In the genomic region with DNA sequence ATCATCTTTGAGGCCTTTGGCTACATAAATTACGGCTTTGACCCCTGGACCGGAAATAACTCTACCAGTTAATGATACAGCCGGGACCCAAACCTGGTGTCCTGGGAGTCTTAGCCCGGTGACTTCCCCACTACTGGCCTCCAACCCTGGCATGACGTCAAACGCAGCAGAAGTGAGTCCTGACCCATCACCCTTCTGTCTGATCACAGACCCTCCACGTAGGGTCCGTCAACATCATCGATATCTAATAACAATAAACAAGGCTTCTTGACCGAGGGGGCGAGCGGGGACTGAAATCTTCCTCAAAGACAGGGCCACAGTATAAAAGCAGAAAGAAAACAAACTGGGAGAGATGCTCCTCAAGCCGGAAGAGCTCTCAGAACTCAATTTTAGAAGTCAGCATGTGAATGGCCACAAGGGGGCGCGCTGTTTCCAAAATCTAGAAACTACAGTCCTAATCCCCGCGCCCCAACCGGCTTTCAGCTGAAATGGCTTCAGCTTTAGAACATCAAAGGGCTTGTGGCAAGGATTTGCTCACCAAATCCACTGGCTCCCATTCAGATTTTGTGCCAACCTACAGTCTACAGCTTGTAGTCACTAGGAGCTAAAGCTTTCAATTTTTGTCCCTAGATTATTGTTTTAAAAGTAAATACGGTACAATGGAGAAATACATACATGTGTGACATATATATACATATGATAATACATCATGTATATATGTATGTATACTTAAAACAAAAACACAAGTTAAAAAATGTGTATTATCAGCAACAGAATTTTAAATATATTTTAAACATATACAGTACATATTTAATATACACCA, we compare ENCODE assay signal across 1 cellular context.
TF ChIP-seq lines count a peak whose summit lies in the region.

No MANE protein-coding gene starts in this region.

TF ChIP-seq in HEK293, 187 proteins besides CTCF, POLR2A, EP300 and RAD21 (continued from another document):
- TF ChIP-seq, protein P1, sequence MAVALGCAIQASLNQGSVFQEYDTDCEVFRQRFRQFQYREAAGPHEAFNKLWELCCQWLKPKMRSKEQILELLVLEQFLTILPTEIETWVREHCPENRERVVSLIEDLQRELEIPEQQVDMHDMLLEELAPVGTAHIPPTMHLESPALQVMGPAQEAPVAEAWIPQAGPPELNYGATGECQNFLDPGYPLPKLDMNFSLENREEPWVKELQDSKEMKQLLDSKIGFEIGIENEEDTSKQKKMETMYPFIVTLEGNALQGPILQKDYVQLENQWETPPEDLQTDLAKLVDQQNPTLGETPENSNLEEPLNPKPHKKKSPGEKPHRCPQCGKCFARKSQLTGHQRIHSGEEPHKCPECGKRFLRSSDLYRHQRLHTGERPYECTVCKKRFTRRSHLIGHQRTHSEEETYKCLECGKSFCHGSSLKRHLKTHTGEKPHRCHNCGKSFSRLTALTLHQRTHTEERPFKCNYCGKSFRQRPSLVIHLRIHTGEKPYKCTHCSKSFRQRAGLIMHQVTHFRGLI (tag by site-specific recombination; IDR thresholded peaks at IDR 0.05): peak; percentile 59; the same call in 1 of the 2 replicates
- TF ChIP-seq ZNF558 (tag by site-specific recombination; IDR thresholded peaks at IDR 0.05) (no peak), ZNF214 (tag by site-specific recombination; IDR thresholded peaks at IDR 0.05; ENCODE audit: borderline replicate concordance) (no peak), ZNF114 (tag by site-specific recombination; IDR thresholded peaks at IDR 0.05) (no peak), ZBTB17 (tag by site-specific recombination; IDR thresholded peaks at IDR 0.05) (0 out of 2 replicates have a peak, but pooled peaks have one; percentile 35), ZNF747 (tag by site-specific recombination; IDR thresholded peaks at IDR 0.05) (no peak), ZNF211 (tag by site-specific recombination; IDR thresholded peaks at IDR 0.05; ENCODE audit: low read depth) (no peak)
